In the genomic region with DNA sequence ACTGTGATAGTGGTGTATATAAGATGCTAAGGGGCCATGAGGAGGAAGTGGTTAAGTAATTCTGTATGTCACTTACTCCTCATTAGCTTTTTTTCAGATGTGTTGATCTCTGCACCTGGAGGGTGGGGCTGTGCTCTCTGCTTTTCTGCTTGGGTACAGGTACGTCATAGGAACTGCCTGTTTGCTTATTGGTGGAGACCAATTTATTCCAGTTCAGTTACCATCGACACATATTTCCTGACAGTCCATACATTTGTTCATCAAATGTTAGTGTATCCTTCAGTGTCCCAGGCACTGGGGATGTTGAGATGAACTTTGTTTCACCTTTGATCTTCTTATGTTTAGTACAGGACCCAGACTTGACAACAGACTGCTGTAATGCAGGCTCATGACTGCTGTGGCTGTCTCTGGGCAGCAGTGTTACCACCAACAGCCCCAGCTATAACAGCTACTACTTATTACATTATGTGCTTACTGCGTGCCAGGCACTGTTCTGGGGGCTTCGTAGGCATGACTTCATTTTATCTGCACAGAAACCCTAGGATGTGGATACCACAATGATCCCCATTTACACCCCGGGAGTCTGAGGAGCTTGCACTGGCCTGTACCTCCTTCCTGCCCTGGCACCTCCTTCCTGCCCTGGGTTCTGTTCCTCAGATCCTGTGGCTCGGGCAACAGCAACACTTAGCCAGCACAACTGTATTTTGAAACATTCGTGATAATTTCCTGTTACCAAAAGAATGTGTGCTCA, we compare ENCODE assay signal across 1 cellular context.
TF ChIP-seq lines count a peak whose summit lies in the region.

No MANE protein-coding gene starts in this region.

TF ChIP-seq in GM23338, 12 proteins besides CTCF, POLR2A, EP300 and RAD21 (continued from another document):
- TF ChIP-seq, protein P1, sequence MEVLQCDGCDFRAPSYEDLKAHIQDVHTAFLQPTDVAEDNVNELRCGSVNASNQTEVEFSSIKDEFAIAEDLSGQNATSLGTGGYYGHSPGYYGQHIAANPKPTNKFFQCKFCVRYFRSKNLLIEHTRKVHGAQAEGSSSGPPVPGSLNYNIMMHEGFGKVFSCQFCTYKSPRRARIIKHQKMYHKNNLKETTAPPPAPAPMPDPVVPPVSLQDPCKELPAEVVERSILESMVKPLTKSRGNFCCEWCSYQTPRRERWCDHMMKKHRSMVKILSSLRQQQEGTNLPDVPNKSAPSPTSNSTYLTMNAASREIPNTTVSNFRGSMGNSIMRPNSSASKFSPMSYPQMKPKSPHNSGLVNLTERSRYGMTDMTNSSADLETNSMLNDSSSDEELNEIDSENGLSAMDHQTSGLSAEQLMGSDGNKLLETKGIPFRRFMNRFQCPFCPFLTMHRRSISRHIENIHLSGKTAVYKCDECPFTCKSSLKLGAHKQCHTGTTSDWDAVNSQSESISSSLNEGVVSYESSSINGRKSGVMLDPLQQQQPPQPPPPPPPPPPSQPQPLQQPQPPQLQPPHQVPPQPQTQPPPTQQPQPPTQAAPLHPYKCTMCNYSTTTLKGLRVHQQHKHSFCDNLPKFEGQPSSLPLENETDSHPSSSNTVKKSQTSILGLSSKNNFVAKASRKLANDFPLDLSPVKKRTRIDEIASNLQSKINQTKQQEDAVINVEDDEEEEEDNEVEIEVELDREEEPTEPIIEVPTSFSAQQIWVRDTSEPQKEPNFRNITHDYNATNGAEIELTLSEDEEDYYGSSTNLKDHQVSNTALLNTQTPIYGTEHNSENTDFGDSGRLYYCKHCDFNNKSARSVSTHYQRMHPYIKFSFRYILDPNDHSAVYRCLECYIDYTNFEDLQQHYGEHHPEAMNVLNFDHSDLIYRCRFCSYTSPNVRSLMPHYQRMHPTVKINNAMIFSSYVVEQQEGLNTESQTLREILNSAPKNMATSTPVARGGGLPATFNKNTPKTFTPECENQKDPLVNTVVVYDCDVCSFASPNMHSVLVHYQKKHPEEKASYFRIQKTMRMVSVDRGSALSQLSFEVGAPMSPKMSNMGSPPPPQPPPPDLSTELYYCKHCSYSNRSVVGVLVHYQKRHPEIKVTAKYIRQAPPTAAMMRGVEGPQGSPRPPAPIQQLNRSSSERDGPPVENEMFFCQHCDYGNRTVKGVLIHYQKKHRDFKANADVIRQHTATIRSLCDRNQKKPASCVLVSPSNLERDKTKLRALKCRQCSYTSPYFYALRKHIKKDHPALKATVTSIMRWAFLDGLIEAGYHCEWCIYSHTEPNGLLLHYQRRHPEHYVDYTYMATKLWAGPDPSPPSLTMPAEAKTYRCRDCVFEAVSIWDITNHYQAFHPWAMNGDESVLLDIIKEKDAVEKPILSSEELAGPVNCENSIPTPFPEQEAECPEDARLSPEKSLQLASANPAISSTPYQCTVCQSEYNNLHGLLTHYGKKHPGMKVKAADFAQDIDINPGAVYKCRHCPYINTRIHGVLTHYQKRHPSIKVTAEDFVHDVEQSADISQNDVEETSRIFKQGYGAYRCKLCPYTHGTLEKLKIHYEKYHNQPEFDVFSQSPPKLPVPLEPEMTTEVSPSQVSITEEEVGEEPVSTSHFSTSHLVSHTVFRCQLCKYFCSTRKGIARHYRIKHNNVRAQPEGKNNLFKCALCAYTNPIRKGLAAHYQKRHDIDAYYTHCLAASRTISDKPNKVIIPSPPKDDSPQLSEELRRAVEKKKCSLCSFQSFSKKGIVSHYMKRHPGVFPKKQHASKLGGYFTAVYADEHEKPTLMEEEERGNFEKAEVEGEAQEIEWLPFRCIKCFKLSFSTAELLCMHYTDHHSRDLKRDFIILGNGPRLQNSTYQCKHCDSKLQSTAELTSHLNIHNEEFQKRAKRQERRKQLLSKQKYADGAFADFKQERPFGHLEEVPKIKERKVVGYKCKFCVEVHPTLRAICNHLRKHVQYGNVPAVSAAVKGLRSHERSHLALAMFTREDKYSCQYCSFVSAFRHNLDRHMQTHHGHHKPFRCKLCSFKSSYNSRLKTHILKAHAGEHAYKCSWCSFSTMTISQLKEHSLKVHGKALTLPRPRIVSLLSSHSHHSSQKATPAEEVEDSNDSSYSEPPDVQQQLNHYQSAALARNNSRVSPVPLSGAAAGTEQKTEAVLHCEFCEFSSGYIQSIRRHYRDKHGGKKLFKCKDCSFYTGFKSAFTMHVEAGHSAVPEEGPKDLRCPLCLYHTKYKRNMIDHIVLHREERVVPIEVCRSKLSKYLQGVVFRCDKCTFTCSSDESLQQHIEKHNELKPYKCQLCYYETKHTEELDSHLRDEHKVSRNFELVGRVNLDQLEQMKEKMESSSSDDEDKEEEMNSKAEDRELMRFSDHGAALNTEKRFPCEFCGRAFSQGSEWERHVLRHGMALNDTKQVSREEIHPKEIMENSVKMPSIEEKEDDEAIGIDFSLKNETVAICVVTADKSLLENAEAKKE (CRISPR knock-in tag; IDR thresholded peaks at IDR 0.05) = no peak
- TF ChIP-seq POLR2AphosphoS5 (IDR thresholded peaks at IDR 0.05; ENCODE audit: low read depth) = no peak
- TF ChIP-seq EZH2phosphoT487 (IDR thresholded peaks at IDR 0.05; ENCODE audit: unreplicated experiment) = no peak
- no peak for TF ChIP-seq EZH2 (IDR thresholded peaks at IDR 0.05; ENCODE audit: low read depth, unreplicated experiment)
- TF ChIP-seq, protein P2, sequence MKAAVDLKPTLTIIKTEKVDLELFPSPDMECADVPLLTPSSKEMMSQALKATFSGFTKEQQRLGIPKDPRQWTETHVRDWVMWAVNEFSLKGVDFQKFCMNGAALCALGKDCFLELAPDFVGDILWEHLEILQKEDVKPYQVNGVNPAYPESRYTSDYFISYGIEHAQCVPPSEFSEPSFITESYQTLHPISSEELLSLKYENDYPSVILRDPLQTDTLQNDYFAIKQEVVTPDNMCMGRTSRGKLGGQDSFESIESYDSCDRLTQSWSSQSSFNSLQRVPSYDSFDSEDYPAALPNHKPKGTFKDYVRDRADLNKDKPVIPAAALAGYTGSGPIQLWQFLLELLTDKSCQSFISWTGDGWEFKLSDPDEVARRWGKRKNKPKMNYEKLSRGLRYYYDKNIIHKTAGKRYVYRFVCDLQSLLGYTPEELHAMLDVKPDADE (IDR thresholded peaks at IDR 0.05) = no peak
- no peak for TF ChIP-seq JUNB (IDR thresholded peaks at IDR 0.05; ENCODE audit: unreplicated experiment)
- no peak for TF ChIP-seq NANOG (IDR thresholded peaks at IDR 0.05; ENCODE audit: borderline replicate concordance)
- TF ChIP-seq, protein P3, sequence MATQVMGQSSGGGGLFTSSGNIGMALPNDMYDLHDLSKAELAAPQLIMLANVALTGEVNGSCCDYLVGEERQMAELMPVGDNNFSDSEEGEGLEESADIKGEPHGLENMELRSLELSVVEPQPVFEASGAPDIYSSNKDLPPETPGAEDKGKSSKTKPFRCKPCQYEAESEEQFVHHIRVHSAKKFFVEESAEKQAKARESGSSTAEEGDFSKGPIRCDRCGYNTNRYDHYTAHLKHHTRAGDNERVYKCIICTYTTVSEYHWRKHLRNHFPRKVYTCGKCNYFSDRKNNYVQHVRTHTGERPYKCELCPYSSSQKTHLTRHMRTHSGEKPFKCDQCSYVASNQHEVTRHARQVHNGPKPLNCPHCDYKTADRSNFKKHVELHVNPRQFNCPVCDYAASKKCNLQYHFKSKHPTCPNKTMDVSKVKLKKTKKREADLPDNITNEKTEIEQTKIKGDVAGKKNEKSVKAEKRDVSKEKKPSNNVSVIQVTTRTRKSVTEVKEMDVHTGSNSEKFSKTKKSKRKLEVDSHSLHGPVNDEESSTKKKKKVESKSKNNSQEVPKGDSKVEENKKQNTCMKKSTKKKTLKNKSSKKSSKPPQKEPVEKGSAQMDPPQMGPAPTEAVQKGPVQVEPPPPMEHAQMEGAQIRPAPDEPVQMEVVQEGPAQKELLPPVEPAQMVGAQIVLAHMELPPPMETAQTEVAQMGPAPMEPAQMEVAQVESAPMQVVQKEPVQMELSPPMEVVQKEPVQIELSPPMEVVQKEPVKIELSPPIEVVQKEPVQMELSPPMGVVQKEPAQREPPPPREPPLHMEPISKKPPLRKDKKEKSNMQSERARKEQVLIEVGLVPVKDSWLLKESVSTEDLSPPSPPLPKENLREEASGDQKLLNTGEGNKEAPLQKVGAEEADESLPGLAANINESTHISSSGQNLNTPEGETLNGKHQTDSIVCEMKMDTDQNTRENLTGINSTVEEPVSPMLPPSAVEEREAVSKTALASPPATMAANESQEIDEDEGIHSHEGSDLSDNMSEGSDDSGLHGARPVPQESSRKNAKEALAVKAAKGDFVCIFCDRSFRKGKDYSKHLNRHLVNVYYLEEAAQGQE (IDR thresholded peaks at IDR 0.05; ENCODE audit: unreplicated experiment) = no peak
- no peak for TF ChIP-seq STAT1 (IDR thresholded peaks at IDR 0.05; ENCODE audit: unreplicated experiment)
- TF ChIP-seq CREB1 (CRISPR knock-in tag; IDR thresholded peaks at IDR 0.05; ENCODE audit: low read depth) = no peak
- no peak for TF ChIP-seq ZNF114 (CRISPR knock-in tag; IDR thresholded peaks at IDR 0.05)
